1 cellular context compared by ENCODE assay signal in genomic region chr9:115395511-115396021, GRCh38.
TF ChIP-seq lines count a peak whose summit lies in the region.

No MANE protein-coding gene starts in this region.

TF ChIP-seq in IMR-90, 13 proteins besides CTCF, POLR2A, EP300 and RAD21 (continued from another document):
- TF ChIP-seq NFE2L2 (IDR thresholded peaks at IDR 0.05; ENCODE audit: low read depth, low read length) (no peak), CEBPB (IDR thresholded peaks at IDR 0.05; ENCODE audit: low read depth, low read length) (no peak), FOS (IDR thresholded peaks at IDR 0.05; ENCODE audit: low read depth, low read length) (no peak), BHLHE40 (IDR thresholded peaks at IDR 0.05; ENCODE audit: low read depth, low read length) (no peak), RFX5 (IDR thresholded peaks at IDR 0.05; ENCODE audit: low read depth, low read length) (no peak), SMC3 (IDR thresholded peaks at IDR 0.05; ENCODE audit: low read depth, low read length) (no peak), USF2 (IDR thresholded peaks at IDR 0.05; ENCODE audit: low read depth, low read length) (no peak), MXI1 (IDR thresholded peaks at IDR 0.05; ENCODE audit: borderline replicate concordance, low read depth, low read length) (no peak), MAFK (IDR thresholded peaks at IDR 0.05; ENCODE audit: low read depth, low read length) (no peak)
